16 cellular contexts compared by ENCODE assay signal in the genomic region with DNA sequence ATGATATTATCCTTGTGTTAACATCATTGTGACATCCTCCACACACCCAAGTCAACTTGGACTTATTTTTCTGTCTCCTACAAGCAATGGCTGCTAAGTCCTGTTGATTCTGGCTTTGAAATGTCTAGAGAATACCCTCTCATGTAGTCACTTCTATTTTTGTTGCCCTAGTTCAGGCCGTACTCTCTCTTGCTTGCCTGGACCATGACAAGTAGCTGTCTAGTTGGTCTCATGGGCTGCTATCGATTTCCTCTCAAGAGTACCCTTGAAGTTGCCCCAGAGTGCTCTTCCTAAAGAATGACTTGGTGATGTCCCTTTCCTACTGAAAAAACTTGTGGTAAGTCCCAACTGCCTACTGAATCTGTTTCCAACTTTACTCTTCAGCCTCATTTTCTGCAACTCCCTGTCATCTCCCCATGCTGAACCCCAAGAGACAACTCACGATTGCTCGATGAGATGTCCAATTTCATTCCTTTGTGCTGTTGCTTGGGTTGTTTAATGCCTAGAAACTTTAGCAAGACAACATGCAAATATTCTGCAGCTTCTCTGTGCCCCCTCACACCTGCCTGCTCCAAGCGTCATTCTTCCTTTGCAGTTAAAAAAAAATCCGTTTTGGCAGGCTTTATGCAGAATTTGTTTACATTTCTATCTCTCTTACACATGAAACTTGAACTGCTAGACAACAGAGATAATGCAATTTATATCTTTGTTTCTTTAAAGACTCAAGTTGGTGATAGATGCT. TPM values are rescaled to one million over a fixed set of nuclear protein-coding genes. Genes with fewer than 3 reads are reported as not detected.
A peak's percentile ranks its signal among the peaks of the same experiment; 100 is the strongest.
DNase-seq lines count a peak whose midpoint lies in the region; ATAC-seq and TF ChIP-seq lines count a peak whose summit lies in the region.
"Had no signal": no experiment of that assay in that cellular context is flagged by ENCODE, and none has a peak within 500 bp of the region (broad histone marks: within the 10 kb centered on the region; RNA-seq: fewer than 3 reads in every experiment).

No MANE protein-coding gene starts in this region.

- peak overlapping the region; percentile 33 for H3K27ac ChIP-seq in skeletal muscle tissue (ENCODE audit: low read depth, low read length)
- H3K27ac ChIP-seq in lower lobe of right lung, result no peak overlapping the region
- H3K27ac ChIP-seq: neural progenitor cell had no signal

- H3K4me3 ChIP-seq in choroid plexus epithelial cell (ENCODE audit: low read depth, low read length) (no peak overlapping the region), skeletal muscle tissue (ENCODE audit: low read length in 3 of 3) (no peak overlapping the region), lower lobe of right lung (no peak overlapping the region)
- H3K4me3 ChIP-seq: neural progenitor cell had no signal

- peaks cover 29% of the 10 kb centered on the region for H3K9me3 Mint-ChIP-seq in activated T-cell treated with anti-CD3 and anti-CD28 coated beads, Interleukin-2, amount 50 U/mL, for 24 hours
- H3K9me3 Mint-ChIP-seq in activated T-cell treated with anti-CD3 and anti-CD28 coated beads, Interleukin-2, amount 50 U/mL, for 4 hours, result peaks cover 18% of the 10 kb centered on the region

- peaks cover 0 to 9% (median 0%) of the 10 kb centered on the region in 3 donors for H3K4me1 ChIP-seq in skeletal muscle tissue (ENCODE audit: control insufficient read depth in 3 of 3, insufficient read depth in 3 of 3, low read length in 3 of 3)
- peaks cover 12% of the 10 kb centered on the region for H3K4me1 ChIP-seq in lower lobe of right lung
- H3K4me1 ChIP-seq: neural progenitor cell had no signal

- intact Hi-C loops in lower lobe of right lung (cut with DNase I), result no loop called here

- DNase-seq in activated T-cell treated with anti-CD3 and anti-CD28 coated beads, Interleukin-2, amount 50 U/mL, for 24 hours, result no peak
- no peak for DNase-seq in activated T-cell treated with anti-CD3 and anti-CD28 coated beads, Interleukin-2, amount 50 U/mL, for 4 hours
- DNase-seq in NAMALWA (ENCODE audit: low spot score), result peak; percentile 80
- peak; percentile 63 for DNase-seq in choroid plexus epithelial cell (ENCODE audit: low read depth)
- DNase-seq in lower lobe of right lung, result no peak
- DNase-seq in midbrain (lab: John Stamatoyannopoulos, UW), result no peak
- DNase-seq: activated gamma-delta T cell; DMS 273 treated with DMSO at 0.1 percent for 48 hours; effector memory CD4-positive, alpha-beta T cell; hypothalamus; NCI-H1092 had no signal

- ATAC-seq in activated T-cell treated with anti-CD3 and anti-CD28 coated beads, Interleukin-2, amount 50 U/mL, for 4 hours, result no peak
- ATAC-seq in HG03280 (IDR thresholded peaks at IDR 0.05; ENCODE audit: unreplicated experiment) (no peak), lower lobe of right lung (no peak)
- ATAC-seq: sciatic nerve; stimulated activated effector memory CD8-positive, alpha-beta T cell treated with anti-CD3 and anti-CD28 coated beads, Interleukin-12 subunit alpha, Interleukin-12 subunit beta, amount 100 ng/mL, for 72 hours had no signal

- no peaks in the 10 kb centered on the region for H3K27me3 Mint-ChIP-seq in activated T-cell treated with anti-CD3 and anti-CD28 coated beads, Interleukin-2, amount 50 U/mL, for 24 hours
- no peaks in the 10 kb centered on the region for H3K27me3 Mint-ChIP-seq in activated T-cell treated with anti-CD3 and anti-CD28 coated beads, Interleukin-2, amount 50 U/mL, for 4 hours (ENCODE audit: low read depth)

- H3K9ac ChIP-seq in skeletal muscle tissue (ENCODE audit: low read depth in 1 of 3, low read length in 3 of 3), result no peak overlapping the region
- H3K9ac ChIP-seq: neural progenitor cell had no signal

- H3K36me3 Mint-ChIP-seq in activated T-cell treated with anti-CD3 and anti-CD28 coated beads, Interleukin-2, amount 50 U/mL, for 24 hours (ENCODE audit: low read depth), result peaks cover 14% of the 10 kb centered on the region
- peaks cover 1% of the 10 kb centered on the region for H3K36me3 Mint-ChIP-seq in activated T-cell treated with anti-CD3 and anti-CD28 coated beads, Interleukin-2, amount 50 U/mL, for 4 hours (ENCODE audit: insufficient read depth)
- H3K36me3 Mint-ChIP-seq: neural progenitor cell; stimulated activated effector memory CD8-positive, alpha-beta T cell treated with anti-CD3 and anti-CD28 coated beads, Interleukin-12 subunit alpha, Interleukin-12 subunit beta, amount 100 ng/mL, for 72 hours had no signal

- TF ChIP-seq CTCF in choroid plexus epithelial cell (conservative IDR thresholded peaks at IDR 0.05; ENCODE audit: low read depth, low read length) (no peak), lower lobe of right lung (IDR thresholded peaks at IDR 0.05) (no peak)

- H3K9me3 ChIP-seq in skeletal muscle tissue (ENCODE audit: control insufficient read depth in 3 of 3, low read length in 3 of 3), result no peaks in the 10 kb centered on the region
- H3K9me3 ChIP-seq in lower lobe of right lung, result no peaks in the 10 kb centered on the region

- no peak overlapping the region for H3K4me3 Mint-ChIP-seq in activated T-cell treated with anti-CD3 and anti-CD28 coated beads, Interleukin-2, amount 50 U/mL, for 24 hours
- H3K4me3 Mint-ChIP-seq in activated T-cell treated with anti-CD3 and anti-CD28 coated beads, Interleukin-2, amount 50 U/mL, for 4 hours, result no peak overlapping the region
- H3K4me3 Mint-ChIP-seq: neural progenitor cell; stimulated activated effector memory CD8-positive, alpha-beta T cell treated with anti-CD3 and anti-CD28 coated beads, Interleukin-12 subunit alpha, Interleukin-12 subunit beta, amount 100 ng/mL, for 72 hours had no signal

- H3K27ac Mint-ChIP-seq in activated T-cell treated with anti-CD3 and anti-CD28 coated beads, Interleukin-2, amount 50 U/mL, for 24 hours, result peak overlapping the region; percentile 66
- H3K27ac Mint-ChIP-seq: neural progenitor cell; stimulated activated effector memory CD8-positive, alpha-beta T cell treated with anti-CD3 and anti-CD28 coated beads, Interleukin-12 subunit alpha, Interleukin-12 subunit beta, amount 100 ng/mL, for 72 hours had no signal

- H3K36me3 ChIP-seq in skeletal muscle tissue (ENCODE audit: control insufficient read depth in 3 of 3, insufficient read depth in 3 of 3, low read length in 3 of 3) (no peaks in the 10 kb centered on the region), lower lobe of right lung (no peaks in the 10 kb centered on the region)
- H3K36me3 ChIP-seq: neural progenitor cell had no signal

- H3K27me3 ChIP-seq in skeletal muscle tissue (ENCODE audit: control insufficient read depth in 3 of 3, insufficient read depth in 3 of 3, low read length in 3 of 3) (no peaks in the 10 kb centered on the region), lower lobe of right lung (ENCODE audit: low read depth) (no peaks in the 10 kb centered on the region)
- H3K27me3 ChIP-seq: neural progenitor cell had no signal

- H3K4me1 Mint-ChIP-seq in activated T-cell treated with anti-CD3 and anti-CD28 coated beads, Interleukin-2, amount 50 U/mL, for 24 hours (ENCODE audit: low read depth), result peaks cover 69% of the 10 kb centered on the region
- H3K4me1 Mint-ChIP-seq in activated T-cell treated with anti-CD3 and anti-CD28 coated beads, Interleukin-2, amount 50 U/mL, for 4 hours (ENCODE audit: low read depth), result peaks cover 71% of the 10 kb centered on the region

RNA-seq across cellular contexts. Expression of a gene that starts 52.9 kb away (rescaled TPM):
- total RNA-seq in activated T-cell treated with anti-CD3 and anti-CD28 coated beads, Interleukin-2, amount 50 U/mL, for 4 hours, result 1 to 10 TPM; 4.8 to 5.0 (median 4.9) TPM
- total RNA-seq in skeletal muscle tissue, result 6.8 TPM
- 6.2 TPM for total RNA-seq in lower lobe of right lung

Comparison
In these comparisons a context has a peak if more than half of its experiments do, and no peak if none do; other contexts are left out.
1. DNase-seq: peak in NAMALWA (single experiment) and choroid plexus epithelial cell (single experiment); none in activated T-cell treated with anti-CD3 and anti-CD28 coated beads, Interleukin-2, amount 50 U/mL, for 24 hours (single experiment), activated T-cell treated with anti-CD3 and anti-CD28 coated beads, Interleukin-2, amount 50 U/mL, for 4 hours (single experiment), lower lobe of right lung (single experiment) and midbrain (single experiment).